ENCODE assay signal across 8 cellular contexts in the genomic region with DNA sequence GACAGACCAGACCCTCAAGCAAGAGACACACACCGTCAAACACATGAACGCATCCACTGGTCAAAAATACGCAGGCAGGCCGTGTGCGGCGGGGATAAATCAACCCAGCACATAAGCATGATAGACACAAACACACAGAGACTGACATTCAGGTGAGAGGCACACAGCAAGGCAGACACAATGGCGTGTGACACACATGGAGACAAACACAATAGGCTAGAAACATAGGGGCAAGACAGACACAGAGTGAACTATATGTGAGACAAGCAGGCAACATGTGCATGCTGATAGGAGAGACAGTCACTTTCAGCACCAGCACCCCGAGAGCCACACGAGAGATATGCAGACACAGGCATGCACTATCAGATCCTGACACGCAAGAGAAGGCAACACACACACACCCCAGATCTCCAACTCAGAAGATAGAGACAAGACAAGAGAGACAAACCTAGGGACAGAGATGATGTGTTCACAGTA. TPM values are rescaled to one million over a fixed set of nuclear protein-coding genes. Genes with fewer than 3 reads are reported as not detected.
DNase-seq lines count a peak whose midpoint lies in the region; ATAC-seq and TF ChIP-seq lines count a peak whose summit lies in the region.

No MANE protein-coding gene starts in this region.

- CTCF ChIA-PET in WTC11 (lab: Charles Lee), result no interaction called here

- TF ChIP-seq POLR2A in NB4 (IDR thresholded peaks at IDR 0.05; ENCODE audit: extremely low read depth, insufficient read length) (no peak), ovary (IDR thresholded peaks at IDR 0.05) (no peak)

- H3K9me3 Mint-ChIP-seq in CD4-positive, CD25-positive, alpha-beta regulatory T cell, result no peaks in the 10 kb centered on the region
- no peaks in the 10 kb centered on the region for H3K9me3 Mint-ChIP-seq in WTC11

- H3K36me3 ChIP-seq in CD4-positive, CD25-positive, alpha-beta regulatory T cell (ENCODE audit: control insufficient read depth, insufficient read depth, low read length), result no peaks in the 10 kb centered on the region
- no peaks in the 10 kb centered on the region for H3K36me3 ChIP-seq in ovary

- no peaks in the 10 kb centered on the region for H3K27me3 ChIP-seq in CD4-positive, CD25-positive, alpha-beta regulatory T cell (ENCODE audit: control insufficient read depth, insufficient read depth, low read length)
- no peaks in the 10 kb centered on the region for H3K27me3 ChIP-seq in dorsolateral prefrontal cortex
- no peaks in the 10 kb centered on the region for H3K27me3 ChIP-seq in ovary

- H3K4me3 ChIP-seq in CD4-positive, CD25-positive, alpha-beta regulatory T cell (ENCODE audit: low read depth, low read length), result peak overlapping the region; percentile 29
- H3K4me3 ChIP-seq in NB4 (ENCODE audit: low read depth, low read length), result no peak overlapping the region
- H3K4me3 ChIP-seq in dorsolateral prefrontal cortex, result peak overlapping the region in 9 of 59 donors; percentile 0 to 71 (median 22)
- H3K4me3 ChIP-seq in ovary, result no peak overlapping the region

- no peaks in the 10 kb centered on the region for H3K36me3 Mint-ChIP-seq in CD4-positive, CD25-positive, alpha-beta regulatory T cell
- H3K36me3 Mint-ChIP-seq in WTC11, result no peaks in the 10 kb centered on the region

- no peaks in the 10 kb centered on the region for H3K9me3 ChIP-seq in CD4-positive, CD25-positive, alpha-beta regulatory T cell (ENCODE audit: control insufficient read depth in 2 of 2, low read length in 2 of 2)
- no peaks in the 10 kb centered on the region for H3K9me3 ChIP-seq in ovary

- intact Hi-C loops in dorsolateral prefrontal cortex (cut with DNase I), result no loop called here
- intact Hi-C loops in ovary (cut with DNase I), result loop anchor here in 1 of 4 donors (10.0 kb wide), 1 partner anchor 1060 kb away; no protein-coding TSS in a partner anchor

- H3K4me1 Mint-ChIP-seq in CD4-positive, CD25-positive, alpha-beta regulatory T cell, result peaks cover 0 to 35% (median 19%) of the 10 kb centered on the region in 4 donors
- H3K4me1 Mint-ChIP-seq in WTC11, result peaks cover 21% of the 10 kb centered on the region

- peaks cover 67% of the 10 kb centered on the region for H3K4me1 ChIP-seq in CD4-positive, CD25-positive, alpha-beta regulatory T cell (ENCODE audit: control insufficient read depth, insufficient read depth, low read length, poor library complexity, severe bottlenecking)
- peaks cover 19% of the 10 kb centered on the region for H3K4me1 ChIP-seq in ovary (ENCODE audit: insufficient read depth)

- H3K27ac ChIP-seq in CD4-positive, CD25-positive, alpha-beta regulatory T cell (ENCODE audit: insufficient read depth, low read length, poor library complexity, severe bottlenecking), result peak overlapping the region; percentile 100
- peak overlapping the region in 58 of 59 donors; percentile 15 to 100 (median 98) for H3K27ac ChIP-seq in dorsolateral prefrontal cortex
- H3K27ac ChIP-seq in ovary, result peak overlapping the region; percentile 64 to 99

- peak; percentile 5 to 14 for ATAC-seq in CD4-positive, CD25-positive, alpha-beta regulatory T cell (ENCODE audit: low read depth in 2 of 2)
- no peak for ATAC-seq in WTC11

- peak in 2 of 3 donors; percentile 27 to 59 for DNase-seq in CD4-positive, CD25-positive, alpha-beta regulatory T cell
- DNase-seq in NB4 (ENCODE audit: low read depth) (peak; percentile 29), dorsolateral prefrontal cortex (no peak), ovary (no peak), cerebellar nuclear complex (lab: John Stamatoyannopoulos, UW) (no peak), WTC11 (ENCODE audit: low spot score) (no peak), dedifferentiated amniotic fluid mesenchymal stem cell (ENCODE audit: extremely low spot score) (no peak), NCI-H128 (lab: John Stamatoyannopoulos, UW; ENCODE audit: unreplicated experiment) (no peak)

- no peak for TF ChIP-seq CTCF in NB4 (IDR thresholded peaks at IDR 0.05; ENCODE audit: low read depth, low read length)
- no peak for TF ChIP-seq CTCF in dorsolateral prefrontal cortex (IDR thresholded peaks at IDR 0.05 in 54 of 56, conservative IDR thresholded peaks at IDR 0.05 in 2 of 56; ENCODE audit: low read depth in 1 of 56, partially characterized antibody in 56 of 56)
- no peak for TF ChIP-seq CTCF in ovary (IDR thresholded peaks at IDR 0.05)
- no peak for TF ChIP-seq CTCF in WTC11 (IDR thresholded peaks at IDR 0.05)

- H3K4me3 Mint-ChIP-seq in CD4-positive, CD25-positive, alpha-beta regulatory T cell, result no peak overlapping the region
- H3K4me3 Mint-ChIP-seq in WTC11, result no peak overlapping the region

- no peak overlapping the region for H3K27ac Mint-ChIP-seq in CD4-positive, CD25-positive, alpha-beta regulatory T cell
- no peak overlapping the region for H3K27ac Mint-ChIP-seq in WTC11

- POLR2A ChIA-PET in WTC11 (lab: Charles Lee), result no interaction called here

- no peak for TF ChIP-seq EP300 in ovary (IDR thresholded peaks at IDR 0.05)

- no peaks in the 10 kb centered on the region for H3K27me3 Mint-ChIP-seq in CD4-positive, CD25-positive, alpha-beta regulatory T cell
- no peaks in the 10 kb centered on the region; the same call in 1 of the 2 replicates for H3K27me3 Mint-ChIP-seq in WTC11 (ENCODE audit: low read depth)

- 71 to 78% (median 75%) methylated on average over 10 of the region's 10 CpGs for WGBS in ovary, 3 donors

TF ChIP-seq in WTC11, 78 proteins besides CTCF, POLR2A, EP300 and RAD21:
- TF ChIP-seq, protein P1, sequence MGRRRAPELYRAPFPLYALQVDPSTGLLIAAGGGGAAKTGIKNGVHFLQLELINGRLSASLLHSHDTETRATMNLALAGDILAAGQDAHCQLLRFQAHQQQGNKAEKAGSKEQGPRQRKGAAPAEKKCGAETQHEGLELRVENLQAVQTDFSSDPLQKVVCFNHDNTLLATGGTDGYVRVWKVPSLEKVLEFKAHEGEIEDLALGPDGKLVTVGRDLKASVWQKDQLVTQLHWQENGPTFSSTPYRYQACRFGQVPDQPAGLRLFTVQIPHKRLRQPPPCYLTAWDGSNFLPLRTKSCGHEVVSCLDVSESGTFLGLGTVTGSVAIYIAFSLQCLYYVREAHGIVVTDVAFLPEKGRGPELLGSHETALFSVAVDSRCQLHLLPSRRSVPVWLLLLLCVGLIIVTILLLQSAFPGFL (CRISPR knock-in tag; IDR thresholded peaks at IDR 0.05; ENCODE audit: borderline replicate concordance), result no peak
- TF ChIP-seq, protein P2, sequence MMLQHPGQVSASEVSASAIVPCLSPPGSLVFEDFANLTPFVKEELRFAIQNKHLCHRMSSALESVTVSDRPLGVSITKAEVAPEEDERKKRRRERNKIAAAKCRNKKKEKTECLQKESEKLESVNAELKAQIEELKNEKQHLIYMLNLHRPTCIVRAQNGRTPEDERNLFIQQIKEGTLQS (CRISPR knock-in tag; conservative IDR thresholded peaks at IDR 0.05), result no peak
- TF ChIP-seq, protein P3, sequence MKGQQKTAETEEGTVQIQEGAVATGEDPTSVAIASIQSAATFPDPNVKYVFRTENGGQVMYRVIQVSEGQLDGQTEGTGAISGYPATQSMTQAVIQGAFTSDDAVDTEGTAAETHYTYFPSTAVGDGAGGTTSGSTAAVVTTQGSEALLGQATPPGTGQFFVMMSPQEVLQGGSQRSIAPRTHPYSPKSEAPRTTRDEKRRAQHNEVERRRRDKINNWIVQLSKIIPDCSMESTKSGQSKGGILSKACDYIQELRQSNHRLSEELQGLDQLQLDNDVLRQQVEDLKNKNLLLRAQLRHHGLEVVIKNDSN (CRISPR knock-in tag; IDR thresholded peaks at IDR 0.05), result no peak
- TF ChIP-seq CREB1 (CRISPR knock-in tag; IDR thresholded peaks at IDR 0.05), result no peak
- TF ChIP-seq NR2C2 (CRISPR knock-in tag; IDR thresholded peaks at IDR 0.05), result no peak
- TF ChIP-seq CBFB (CRISPR knock-in tag; IDR thresholded peaks at IDR 0.05; ENCODE audit: low read depth), result no peak

RNA-seq across cellular contexts. Expression of a gene that starts 6.9 kb away (rescaled TPM):
- 2,802 TPM for total RNA-seq in CD4-positive, CD25-positive, alpha-beta regulatory T cell
- 100 to 1,000 TPM; 582 to 986 (median 765) TPM for polyA plus RNA-seq in CD4-positive, CD25-positive, alpha-beta regulatory T cell
- total RNA-seq in dorsolateral prefrontal cortex (100 to 1,000 TPM in 14 of 120 experiments, 10 to 100 TPM in 106; 14.0 to 268 (median 48.2) TPM), ovary (1,000 to 10,000 TPM in 2 of 7 donors, 100 to 1,000 TPM in 5; 154 to 3,039 (median 413) TPM), WTC11 (2021) (6.6 to 11.5 TPM (median 10.2 TPM) in 3 replicates)
- polyA plus RNA-seq in ovary, result 100 to 1,000 TPM in 1 of 2 donors, 1 to 10 TPM in 1; 6.8 to 570 TPM

RNA-seq across cellular contexts. Expression of a gene that starts 9.1 kb away (rescaled TPM):
- total RNA-seq in CD4-positive, CD25-positive, alpha-beta regulatory T cell, result 16.9 TPM
- polyA plus RNA-seq in CD4-positive, CD25-positive, alpha-beta regulatory T cell, result 1 to 10 TPM in 3 of 4 donors, under 1 TPM in 1; 0.24 to 1.9 (median 1.6) TPM
- total RNA-seq in dorsolateral prefrontal cortex (10 to 100 TPM; 23.0 to 79.0 (median 41.2) TPM), ovary (10 to 100 TPM; 24.9 to 52.2 (median 27.9) TPM), WTC11 (2021) (70.0 to 83.3 TPM (median 81.4 TPM) in 3 replicates)
- 10 to 100 TPM; 12.2 to 23.5 TPM for polyA plus RNA-seq in ovary

RNA-seq across cellular contexts. Expression of a gene that starts 17.2 kb away (rescaled TPM):
- 74.0 TPM for total RNA-seq in CD4-positive, CD25-positive, alpha-beta regulatory T cell
- polyA plus RNA-seq in CD4-positive, CD25-positive, alpha-beta regulatory T cell, result 100 to 1,000 TPM; 326 to 380 (median 341) TPM
- total RNA-seq in dorsolateral prefrontal cortex (100 to 1,000 TPM; 234 to 491 (median 396) TPM), ovary (100 to 1,000 TPM; 191 to 321 (median 263) TPM), WTC11 (2021) (378 to 447 TPM (median 447 TPM) in 3 replicates)
- 100 to 1,000 TPM in 1 of 2 donors, 10 to 100 TPM in 1; 98.3 to 237 TPM for polyA plus RNA-seq in ovary

RNA-seq across cellular contexts. Expression of a gene that starts 17.4 kb away (rescaled TPM):
- total RNA-seq in CD4-positive, CD25-positive, alpha-beta regulatory T cell, result 2.8 TPM
- 10 to 100 TPM in 1 of 4 donors, 1 to 10 TPM in 1, under 1 TPM in 1, not detected in 1; 0.66 to 13.9 (median 4.8) TPM for polyA plus RNA-seq in CD4-positive, CD25-positive, alpha-beta regulatory T cell
- total RNA-seq in dorsolateral prefrontal cortex, result 1 to 10 TPM in 86 of 120 experiments, under 1 TPM in 8, not detected in 26; 0.63 to 7.4 (median 2.4) TPM
- total RNA-seq in ovary, result 1 to 10 TPM in 5 of 7 donors, under 1 TPM in 1, not detected in 1; 0.71 to 5.4 (median 2.6) TPM
- 1 to 10 TPM; 1.4 to 7.2 TPM for polyA plus RNA-seq in ovary
- total RNA-seq in WTC11 (2021), result 30.1 to 50.2 TPM (median 47.0 TPM) in 3 replicates

RNA-seq across cellular contexts. Expression of a gene that starts 22.0 kb away (rescaled TPM):
- total RNA-seq in CD4-positive, CD25-positive, alpha-beta regulatory T cell, result 4.7 TPM
- polyA plus RNA-seq in CD4-positive, CD25-positive, alpha-beta regulatory T cell, result 10 to 100 TPM; 18.7 to 27.5 (median 23.4) TPM
- total RNA-seq in dorsolateral prefrontal cortex, result 10 to 100 TPM in 10 of 120 experiments, 1 to 10 TPM in 110; 1.6 to 13.4 (median 6.0) TPM
- total RNA-seq in ovary, result 10 to 100 TPM in 1 of 7 donors, 1 to 10 TPM in 6; 1.2 to 12.2 (median 7.7) TPM
- polyA plus RNA-seq in ovary, result 1 to 10 TPM; 1.6 to 8.0 TPM
- total RNA-seq in WTC11 (2021), result 71.3 to 78.2 TPM (median 72.9 TPM) in 3 replicates

Comparison
In these comparisons a context has a peak if more than half of its experiments do, and no peak if none do; other contexts are left out.
1. DNase-seq: peak in CD4-positive, CD25-positive, alpha-beta regulatory T cell (2 of 3) and NB4 (single experiment); none in dorsolateral prefrontal cortex (0 of 10), ovary (0 of 5), cerebellar nuclear complex (0 of 2), WTC11 (single experiment), dedifferentiated amniotic fluid mesenchymal stem cell (single experiment) and NCI-H128 (single experiment).
2. Peak in every context shown above with its lines, with median percentiles within 50 percentile points of each other: H3K27ac ChIP-seq.